Comparison of ENCODE assay signal across 1 cellular context in the genomic region with DNA sequence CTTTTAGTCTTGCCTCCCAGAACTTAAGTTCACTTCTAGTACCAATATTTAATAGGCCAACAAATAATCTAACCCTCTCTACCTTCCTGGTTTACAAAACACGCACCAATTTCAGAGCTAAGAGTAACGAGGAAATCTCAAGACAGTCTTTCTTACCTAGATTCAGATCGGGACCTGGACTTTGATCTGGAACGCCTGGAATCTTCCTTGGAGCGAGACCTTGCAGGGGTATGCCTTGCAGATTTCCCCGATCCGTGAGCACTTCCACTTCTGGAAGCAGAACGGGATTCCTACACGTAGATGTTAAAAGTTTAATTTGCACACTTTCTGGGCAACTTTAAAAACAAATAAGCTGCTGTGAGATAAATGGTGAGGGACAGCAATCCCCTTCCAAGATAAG.
TF ChIP-seq lines count a peak whose summit lies in the region.

No MANE protein-coding gene starts in this region.

TF ChIP-seq in A549, 52 proteins besides CTCF, POLR2A, EP300 and RAD21 (continued from another document):
- TF ChIP-seq EHMT2 (IDR thresholded peaks at IDR 0.05; ENCODE audit: low read depth) (no peak), RFX5 (IDR thresholded peaks at IDR 0.05) (no peak), HOXA7 (CRISPR knock-in tag; IDR thresholded peaks at IDR 0.05) (no peak)
- TF ChIP-seq, protein P1, sequence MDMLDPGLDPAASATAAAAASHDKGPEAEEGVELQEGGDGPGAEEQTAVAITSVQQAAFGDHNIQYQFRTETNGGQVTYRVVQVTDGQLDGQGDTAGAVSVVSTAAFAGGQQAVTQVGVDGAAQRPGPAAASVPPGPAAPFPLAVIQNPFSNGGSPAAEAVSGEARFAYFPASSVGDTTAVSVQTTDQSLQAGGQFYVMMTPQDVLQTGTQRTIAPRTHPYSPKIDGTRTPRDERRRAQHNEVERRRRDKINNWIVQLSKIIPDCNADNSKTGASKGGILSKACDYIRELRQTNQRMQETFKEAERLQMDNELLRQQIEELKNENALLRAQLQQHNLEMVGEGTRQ (IDR thresholded peaks at IDR 0.05) = no peak
- TF ChIP-seq, protein P2, sequence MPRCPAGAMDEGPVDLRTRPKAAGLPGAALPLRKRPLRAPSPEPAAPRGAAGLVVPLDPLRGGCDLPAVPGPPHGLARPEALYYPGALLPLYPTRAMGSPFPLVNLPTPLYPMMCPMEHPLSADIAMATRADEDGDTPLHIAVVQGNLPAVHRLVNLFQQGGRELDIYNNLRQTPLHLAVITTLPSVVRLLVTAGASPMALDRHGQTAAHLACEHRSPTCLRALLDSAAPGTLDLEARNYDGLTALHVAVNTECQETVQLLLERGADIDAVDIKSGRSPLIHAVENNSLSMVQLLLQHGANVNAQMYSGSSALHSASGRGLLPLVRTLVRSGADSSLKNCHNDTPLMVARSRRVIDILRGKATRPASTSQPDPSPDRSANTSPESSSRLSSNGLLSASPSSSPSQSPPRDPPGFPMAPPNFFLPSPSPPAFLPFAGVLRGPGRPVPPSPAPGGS (IDR thresholded peaks at IDR 0.05) = no peak
- TF ChIP-seq, protein P3, sequence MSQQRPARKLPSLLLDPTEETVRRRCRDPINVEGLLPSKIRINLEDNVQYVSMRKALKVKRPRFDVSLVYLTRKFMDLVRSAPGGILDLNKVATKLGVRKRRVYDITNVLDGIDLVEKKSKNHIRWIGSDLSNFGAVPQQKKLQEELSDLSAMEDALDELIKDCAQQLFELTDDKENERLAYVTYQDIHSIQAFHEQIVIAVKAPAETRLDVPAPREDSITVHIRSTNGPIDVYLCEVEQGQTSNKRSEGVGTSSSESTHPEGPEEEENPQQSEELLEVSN (IDR thresholded peaks at IDR 0.05; ENCODE audit: borderline replicate concordance, low read depth) = no peak
- TF ChIP-seq, protein P4, sequence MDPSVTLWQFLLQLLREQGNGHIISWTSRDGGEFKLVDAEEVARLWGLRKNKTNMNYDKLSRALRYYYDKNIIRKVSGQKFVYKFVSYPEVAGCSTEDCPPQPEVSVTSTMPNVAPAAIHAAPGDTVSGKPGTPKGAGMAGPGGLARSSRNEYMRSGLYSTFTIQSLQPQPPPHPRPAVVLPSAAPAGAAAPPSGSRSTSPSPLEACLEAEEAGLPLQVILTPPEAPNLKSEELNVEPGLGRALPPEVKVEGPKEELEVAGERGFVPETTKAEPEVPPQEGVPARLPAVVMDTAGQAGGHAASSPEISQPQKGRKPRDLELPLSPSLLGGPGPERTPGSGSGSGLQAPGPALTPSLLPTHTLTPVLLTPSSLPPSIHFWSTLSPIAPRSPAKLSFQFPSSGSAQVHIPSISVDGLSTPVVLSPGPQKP (IDR thresholded peaks at IDR 0.05; ENCODE audit: low read depth, low read length) = no peak
- TF ChIP-seq, protein P5, sequence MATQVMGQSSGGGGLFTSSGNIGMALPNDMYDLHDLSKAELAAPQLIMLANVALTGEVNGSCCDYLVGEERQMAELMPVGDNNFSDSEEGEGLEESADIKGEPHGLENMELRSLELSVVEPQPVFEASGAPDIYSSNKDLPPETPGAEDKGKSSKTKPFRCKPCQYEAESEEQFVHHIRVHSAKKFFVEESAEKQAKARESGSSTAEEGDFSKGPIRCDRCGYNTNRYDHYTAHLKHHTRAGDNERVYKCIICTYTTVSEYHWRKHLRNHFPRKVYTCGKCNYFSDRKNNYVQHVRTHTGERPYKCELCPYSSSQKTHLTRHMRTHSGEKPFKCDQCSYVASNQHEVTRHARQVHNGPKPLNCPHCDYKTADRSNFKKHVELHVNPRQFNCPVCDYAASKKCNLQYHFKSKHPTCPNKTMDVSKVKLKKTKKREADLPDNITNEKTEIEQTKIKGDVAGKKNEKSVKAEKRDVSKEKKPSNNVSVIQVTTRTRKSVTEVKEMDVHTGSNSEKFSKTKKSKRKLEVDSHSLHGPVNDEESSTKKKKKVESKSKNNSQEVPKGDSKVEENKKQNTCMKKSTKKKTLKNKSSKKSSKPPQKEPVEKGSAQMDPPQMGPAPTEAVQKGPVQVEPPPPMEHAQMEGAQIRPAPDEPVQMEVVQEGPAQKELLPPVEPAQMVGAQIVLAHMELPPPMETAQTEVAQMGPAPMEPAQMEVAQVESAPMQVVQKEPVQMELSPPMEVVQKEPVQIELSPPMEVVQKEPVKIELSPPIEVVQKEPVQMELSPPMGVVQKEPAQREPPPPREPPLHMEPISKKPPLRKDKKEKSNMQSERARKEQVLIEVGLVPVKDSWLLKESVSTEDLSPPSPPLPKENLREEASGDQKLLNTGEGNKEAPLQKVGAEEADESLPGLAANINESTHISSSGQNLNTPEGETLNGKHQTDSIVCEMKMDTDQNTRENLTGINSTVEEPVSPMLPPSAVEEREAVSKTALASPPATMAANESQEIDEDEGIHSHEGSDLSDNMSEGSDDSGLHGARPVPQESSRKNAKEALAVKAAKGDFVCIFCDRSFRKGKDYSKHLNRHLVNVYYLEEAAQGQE (IDR thresholded peaks at IDR 0.05) = no peak
